In genomic region chr9:2662496-2662895, GRCh38 we compare ENCODE assay signal across 2 cellular contexts.
TF ChIP-seq lines count a peak whose summit lies in the region.

No MANE protein-coding gene starts in this region.

TF ChIP-seq in H1, 55 proteins besides CTCF, POLR2A, EP300 and RAD21:
- TF ChIP-seq GTF2F1 (IDR thresholded peaks at IDR 0.05; ENCODE audit: borderline replicate concordance, low read depth, low read length) (no peak), EGR1 (IDR thresholded peaks at IDR 0.05; ENCODE audit: borderline replicate concordance, low read depth, low read length) (no peak), CBX8 (IDR thresholded peaks at IDR 0.05; ENCODE audit: borderline replicate concordance, low read depth, low read length) (no peak), NANOG (IDR thresholded peaks at IDR 0.05; ENCODE audit: insufficient read depth, low read depth, low read length, poor library complexity, severe bottlenecking) (no peak)

TF ChIP-seq in liver, 16 proteins besides CTCF, POLR2A, EP300 and RAD21:
- no peak for TF ChIP-seq FOXA1 (IDR thresholded peaks at IDR 0.05)
- TF ChIP-seq, protein P1, sequence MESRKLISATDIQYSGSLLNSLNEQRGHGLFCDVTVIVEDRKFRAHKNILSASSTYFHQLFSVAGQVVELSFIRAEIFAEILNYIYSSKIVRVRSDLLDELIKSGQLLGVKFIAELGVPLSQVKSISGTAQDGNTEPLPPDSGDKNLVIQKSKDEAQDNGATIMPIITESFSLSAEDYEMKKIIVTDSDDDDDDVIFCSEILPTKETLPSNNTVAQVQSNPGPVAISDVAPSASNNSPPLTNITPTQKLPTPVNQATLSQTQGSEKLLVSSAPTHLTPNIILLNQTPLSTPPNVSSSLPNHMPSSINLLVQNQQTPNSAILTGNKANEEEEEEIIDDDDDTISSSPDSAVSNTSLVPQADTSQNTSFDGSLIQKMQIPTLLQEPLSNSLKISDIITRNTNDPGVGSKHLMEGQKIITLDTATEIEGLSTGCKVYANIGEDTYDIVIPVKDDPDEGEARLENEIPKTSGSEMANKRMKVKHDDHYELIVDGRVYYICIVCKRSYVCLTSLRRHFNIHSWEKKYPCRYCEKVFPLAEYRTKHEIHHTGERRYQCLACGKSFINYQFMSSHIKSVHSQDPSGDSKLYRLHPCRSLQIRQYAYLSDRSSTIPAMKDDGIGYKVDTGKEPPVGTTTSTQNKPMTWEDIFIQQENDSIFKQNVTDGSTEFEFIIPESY (IDR thresholded peaks at IDR 0.05): no peak
- TF ChIP-seq FOXA2 (IDR thresholded peaks at IDR 0.05): no peak
- TF ChIP-seq, protein P2, sequence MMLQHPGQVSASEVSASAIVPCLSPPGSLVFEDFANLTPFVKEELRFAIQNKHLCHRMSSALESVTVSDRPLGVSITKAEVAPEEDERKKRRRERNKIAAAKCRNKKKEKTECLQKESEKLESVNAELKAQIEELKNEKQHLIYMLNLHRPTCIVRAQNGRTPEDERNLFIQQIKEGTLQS (IDR thresholded peaks at IDR 0.05): no peak
- TF ChIP-seq MAX (IDR thresholded peaks at IDR 0.05): no peak
- no peak for TF ChIP-seq REST (IDR thresholded peaks at IDR 0.05)
- no peak for TF ChIP-seq HNF4A (conservative IDR thresholded peaks at IDR 0.05)
- TF ChIP-seq GABPA (IDR thresholded peaks at IDR 0.05 in 1 of 2, conservative IDR thresholded peaks at IDR 0.05 in 1 of 2): no peak
- no peak for TF ChIP-seq TAF1 (conservative IDR thresholded peaks at IDR 0.05)
- TF ChIP-seq RXRA (IDR thresholded peaks at IDR 0.05): no peak
- TF ChIP-seq SP1 (IDR thresholded peaks at IDR 0.05): no peak
- TF ChIP-seq EGR1 (IDR thresholded peaks at IDR 0.05; ENCODE audit: low read depth in 2 of 2): no peak
- TF ChIP-seq NR2F2 (IDR thresholded peaks at IDR 0.05): no peak
- no peak for TF ChIP-seq HNF4G (IDR thresholded peaks at IDR 0.05)
TF ChIP-seq in liver: peak in this region for 0.
